Comparison of ENCODE assay signal across 1 cellular context in the genomic region with DNA sequence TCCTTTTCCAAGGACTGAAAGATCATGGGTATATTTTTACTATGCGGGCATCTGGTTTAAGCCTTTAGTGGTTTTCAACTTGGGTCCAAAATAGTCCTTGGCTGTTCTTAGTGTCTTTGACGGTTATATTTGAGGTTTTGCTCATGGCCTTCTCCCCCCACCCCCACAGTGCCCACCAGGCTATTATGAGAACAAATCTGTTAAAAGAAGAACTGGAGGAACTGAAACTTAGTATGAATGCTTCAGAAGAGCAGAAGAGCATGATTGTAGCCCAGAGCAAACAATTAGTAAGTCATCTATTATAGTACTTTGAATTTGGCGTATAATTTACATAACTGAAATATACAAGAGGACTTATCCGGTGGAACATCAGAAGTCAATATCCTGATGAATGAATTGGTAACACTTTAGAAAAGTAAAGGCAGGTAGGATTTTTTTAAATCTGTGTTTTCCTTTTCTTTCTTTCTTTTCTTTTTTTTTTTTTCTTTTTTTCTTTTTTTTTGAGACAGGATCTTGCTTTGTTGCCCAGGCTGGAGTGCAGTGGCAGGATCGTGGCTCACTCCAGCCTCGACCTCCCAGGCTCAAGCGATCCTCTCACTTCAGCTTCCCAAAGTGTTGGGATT.
TF ChIP-seq lines count a peak whose summit lies in the region.

No MANE protein-coding gene starts in this region.

TF ChIP-seq in GM12878, 131 proteins besides CTCF, POLR2A, EP300 and RAD21 (continued from another document):
- TF ChIP-seq, protein P1, sequence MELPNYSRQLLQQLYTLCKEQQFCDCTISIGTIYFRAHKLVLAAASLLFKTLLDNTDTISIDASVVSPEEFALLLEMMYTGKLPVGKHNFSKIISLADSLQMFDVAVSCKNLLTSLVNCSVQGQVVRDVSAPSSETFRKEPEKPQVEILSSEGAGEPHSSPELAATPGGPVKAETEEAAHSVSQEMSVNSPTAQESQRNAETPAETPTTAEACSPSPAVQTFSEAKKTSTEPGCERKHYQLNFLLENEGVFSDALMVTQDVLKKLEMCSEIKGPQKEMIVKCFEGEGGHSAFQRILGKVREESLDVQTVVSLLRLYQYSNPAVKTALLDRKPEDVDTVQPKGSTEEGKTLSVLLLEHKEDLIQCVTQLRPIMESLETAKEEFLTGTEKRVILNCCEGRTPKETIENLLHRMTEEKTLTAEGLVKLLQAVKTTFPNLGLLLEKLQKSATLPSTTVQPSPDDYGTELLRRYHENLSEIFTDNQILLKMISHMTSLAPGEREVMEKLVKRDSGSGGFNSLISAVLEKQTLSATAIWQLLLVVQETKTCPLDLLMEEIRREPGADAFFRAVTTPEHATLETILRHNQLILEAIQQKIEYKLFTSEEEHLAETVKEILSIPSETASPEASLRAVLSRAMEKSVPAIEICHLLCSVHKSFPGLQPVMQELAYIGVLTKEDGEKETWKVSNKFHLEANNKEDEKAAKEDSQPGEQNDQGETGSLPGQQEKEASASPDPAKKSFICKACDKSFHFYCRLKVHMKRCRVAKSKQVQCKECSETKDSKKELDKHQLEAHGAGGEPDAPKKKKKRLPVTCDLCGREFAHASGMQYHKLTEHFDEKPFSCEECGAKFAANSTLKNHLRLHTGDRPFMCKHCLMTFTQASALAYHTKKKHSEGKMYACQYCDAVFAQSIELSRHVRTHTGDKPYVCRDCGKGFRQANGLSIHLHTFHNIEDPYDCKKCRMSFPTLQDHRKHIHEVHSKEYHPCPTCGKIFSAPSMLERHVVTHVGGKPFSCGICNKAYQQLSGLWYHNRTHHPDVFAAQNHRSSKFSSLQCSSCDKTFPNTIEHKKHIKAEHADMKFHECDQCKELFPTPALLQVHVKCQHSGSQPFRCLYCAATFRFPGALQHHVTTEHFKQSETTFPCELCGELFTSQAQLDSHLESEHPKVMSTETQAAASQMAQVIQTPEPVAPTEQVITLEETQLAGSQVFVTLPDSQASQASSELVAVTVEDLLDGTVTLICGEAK (IDR thresholded peaks at IDR 0.05; ENCODE audit: borderline replicate concordance), result no peak
- TF ChIP-seq JUND (IDR thresholded peaks at IDR 0.05; ENCODE audit: low read depth, low read length) (peak; percentile 18; the same call in 1 of the 2 replicates), RFX5 (IDR thresholded peaks at IDR 0.05; ENCODE audit: low read depth, low read length) (no peak), ESRRA (IDR thresholded peaks at IDR 0.05; ENCODE audit: low read length) (no peak), FOXK2 (IDR thresholded peaks at IDR 0.05) (no peak), STAT3 (IDR thresholded peaks at IDR 0.05; ENCODE audit: low read depth, low read length) (no peak), TCF12 (IDR thresholded peaks at IDR 0.05; ENCODE audit: low read depth, low read length) (peak; percentile 85), STAT1 (conservative IDR thresholded peaks at IDR 0.05) (no peak), RCOR1 (conservative IDR thresholded peaks at IDR 0.05; ENCODE audit: low read depth, low read length) (0 out of 2 replicates have a peak, but pooled peaks have one; percentile 15), HDGF (IDR thresholded peaks at IDR 0.05) (no peak), SUPT20H (IDR thresholded peaks at IDR 0.05; ENCODE audit: borderline replicate concordance, control insufficient read depth, low read depth, low read length) (no peak), SP1 (IDR thresholded peaks at IDR 0.05; ENCODE audit: low read depth, low read length) (peak; percentile 69), POLR2AphosphoS2 (IDR thresholded peaks at IDR 0.05; ENCODE audit: low read depth, low read length) (no peak), BMI1 (IDR thresholded peaks at IDR 0.05; ENCODE audit: borderline replicate concordance) (peak; percentile 87), GATAD2B (conservative IDR thresholded peaks at IDR 0.05; ENCODE audit: low read depth) (peak; percentile 92), BHLHE40 (IDR thresholded peaks at IDR 0.05; ENCODE audit: borderline replicate concordance in 1 of 2, low read depth in 2 of 2, low read length in 1 of 2) (peak; percentile 65 to 80), ZNF207 (IDR thresholded peaks at IDR 0.05; ENCODE audit: borderline replicate concordance) (no peak)
- TF ChIP-seq, protein P2, sequence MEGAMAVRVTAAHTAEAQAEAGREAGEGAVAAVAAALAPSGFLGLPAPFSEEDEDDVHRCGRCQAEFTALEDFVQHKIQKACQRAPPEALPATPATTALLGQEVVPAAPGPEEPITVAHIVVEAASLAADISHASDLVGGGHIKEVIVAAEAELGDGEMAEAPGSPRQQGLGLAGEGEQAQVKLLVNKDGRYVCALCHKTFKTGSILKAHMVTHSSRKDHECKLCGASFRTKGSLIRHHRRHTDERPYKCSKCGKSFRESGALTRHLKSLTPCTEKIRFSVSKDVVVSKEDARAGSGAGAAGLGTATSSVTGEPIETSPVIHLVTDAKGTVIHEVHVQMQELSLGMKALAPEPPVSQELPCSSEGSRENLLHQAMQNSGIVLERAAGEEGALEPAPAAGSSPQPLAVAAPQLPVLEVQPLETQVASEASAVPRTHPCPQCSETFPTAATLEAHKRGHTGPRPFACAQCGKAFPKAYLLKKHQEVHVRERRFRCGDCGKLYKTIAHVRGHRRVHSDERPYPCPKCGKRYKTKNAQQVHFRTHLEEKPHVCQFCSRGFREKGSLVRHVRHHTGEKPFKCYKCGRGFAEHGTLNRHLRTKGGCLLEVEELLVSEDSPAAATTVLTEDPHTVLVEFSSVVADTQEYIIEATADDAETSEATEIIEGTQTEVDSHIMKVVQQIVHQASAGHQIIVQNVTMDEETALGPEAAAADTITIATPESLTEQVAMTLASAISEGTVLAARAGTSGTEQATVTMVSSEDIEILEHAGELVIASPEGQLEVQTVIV (IDR thresholded peaks at IDR 0.05; ENCODE audit: borderline replicate concordance, partially characterized antibody), result no peak
- TF ChIP-seq, protein P3, sequence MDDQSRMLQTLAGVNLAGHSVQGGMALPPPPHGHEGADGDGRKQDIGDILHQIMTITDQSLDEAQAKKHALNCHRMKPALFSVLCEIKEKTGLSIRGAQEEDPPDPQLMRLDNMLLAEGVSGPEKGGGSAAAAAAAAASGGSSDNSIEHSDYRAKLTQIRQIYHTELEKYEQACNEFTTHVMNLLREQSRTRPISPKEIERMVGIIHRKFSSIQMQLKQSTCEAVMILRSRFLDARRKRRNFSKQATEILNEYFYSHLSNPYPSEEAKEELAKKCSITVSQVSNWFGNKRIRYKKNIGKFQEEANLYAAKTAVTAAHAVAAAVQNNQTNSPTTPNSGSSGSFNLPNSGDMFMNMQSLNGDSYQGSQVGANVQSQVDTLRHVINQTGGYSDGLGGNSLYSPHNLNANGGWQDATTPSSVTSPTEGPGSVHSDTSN (IDR thresholded peaks at IDR 0.05; ENCODE audit: insufficient replicate concordance, low read depth, low read length), result no peak
